ENCODE assay signal across 17 cellular contexts in genomic region chr5:178690208-178690607, GRCh38. TPM values are rescaled to one million over a fixed set of nuclear protein-coding genes. Genes with fewer than 3 reads are reported as not detected.
A peak's percentile ranks its signal among the peaks of the same experiment; 100 is the strongest.
DNase-seq lines count a peak whose midpoint lies in the region; ATAC-seq and TF ChIP-seq lines count a peak whose summit lies in the region.
"Had no signal": no experiment of that assay in that cellular context is flagged by ENCODE, and none has a peak within 500 bp of the region (broad histone marks: within the 10 kb centered on the region; RNA-seq: fewer than 3 reads in every experiment).

No MANE protein-coding gene starts in this region.

- H3K4me3 ChIP-seq in RWPE2 (ENCODE audit: severe bottlenecking): no peak overlapping the region
- H3K4me3 ChIP-seq: GM12878 had no signal

- no peaks in the 10 kb centered on the region for H3K27me3 ChIP-seq in RWPE2 (ENCODE audit: insufficient read depth, poor library complexity, severe bottlenecking)
- H3K27me3 ChIP-seq in foreskin keratinocyte: no peaks in the 10 kb centered on the region
- H3K27me3 ChIP-seq: BE2C had no signal

- no peaks in the 10 kb centered on the region for H3K9me3 ChIP-seq in RWPE2 (ENCODE audit: severe bottlenecking)
- H3K9me3 ChIP-seq: BE2C had no signal

- H3K27ac ChIP-seq in RWPE2 (ENCODE audit: poor library complexity, severe bottlenecking): peak overlapping the region; percentile 84
- no peak overlapping the region for H3K27ac ChIP-seq in foreskin keratinocyte
- H3K27ac ChIP-seq: KMS-11 had no signal

- H3K4me1 ChIP-seq in RWPE2 (ENCODE audit: insufficient read depth, poor library complexity, severe bottlenecking) (peaks cover 34% of the 10 kb centered on the region), foreskin keratinocyte (no peaks in the 10 kb centered on the region)
- H3K4me1 ChIP-seq: BE2C had no signal

- TF ChIP-seq CTCF in RWPE2 (IDR thresholded peaks at IDR 0.05; ENCODE audit: poor library complexity, severe bottlenecking): no peak
- TF ChIP-seq CTCF in foreskin keratinocyte (conservative IDR thresholded peaks at IDR 0.05): no peak

- no peaks in the 10 kb centered on the region for H3K36me3 ChIP-seq in RWPE2 (ENCODE audit: low read depth)
- H3K36me3 ChIP-seq: BE2C had no signal

- peak; percentile 93 for ATAC-seq in RWPE2 (ENCODE audit: low read depth)
- ATAC-seq in foreskin keratinocyte: peak; percentile 25
- no peak for ATAC-seq in GM18520 (IDR thresholded peaks at IDR 0.05; ENCODE audit: unreplicated experiment)
- ATAC-seq: GM12878 had no signal

- DNase-seq in Daoy (ENCODE audit: low read depth) (peak; percentile 75), M059J (ENCODE audit: low read depth) (peak; percentile 33), RWPE2 (ENCODE audit: low spot score) (no peak), foreskin keratinocyte (peak; percentile 30 to 59), DMS79 treated with DMSO at 0.1 percent for 48 hours (lab: John Stamatoyannopoulos, UW) (no peak), middle frontal gyrus (ENCODE audit: extremely low spot score, low spot score) (no peak)
- DNase-seq: BE2C; CD4-positive, CD25-positive, alpha-beta regulatory T cell; COR-L47; DMS 273 treated with DMSO at 0.1 percent for 48 hours; NCI-H1417 treated with DMSO at 0.1 percent for 48 hours; NCI-H187 treated with DMSO at 0.1 percent for 48 hours; NCI-H345; RPMI8226 had no signal

RNA-seq across cellular contexts. Expression of gene ZNF354A, which starts 40.3 kb away (rescaled TPM):
- total RNA-seq in Daoy (2014; rRNA removed; shearing (Covaris generic)): 14.5 and 18.8 TPM in 2 replicates
- total RNA-seq in M059J (2014; rRNA removed; shearing (Covaris generic)): 5.3 and 5.6 TPM in 2 replicates
- total RNA-seq in foreskin keratinocyte: 9.6 and 10.3 TPM in 2 replicates
- polyA plus RNA-seq in foreskin keratinocyte: 4.5 and 5.2 TPM in 2 replicates

Comparison
In these comparisons a context has a peak if more than half of its experiments do, and no peak if none do; other contexts are left out.
1. DNase-seq: peak in Daoy (single experiment), M059J (single experiment) and foreskin keratinocyte (2 of 2); none in RWPE2 (single experiment), DMS79 treated with DMSO at 0.1 percent for 48 hours (single experiment) and middle frontal gyrus (single experiment).